In the genomic region with DNA sequence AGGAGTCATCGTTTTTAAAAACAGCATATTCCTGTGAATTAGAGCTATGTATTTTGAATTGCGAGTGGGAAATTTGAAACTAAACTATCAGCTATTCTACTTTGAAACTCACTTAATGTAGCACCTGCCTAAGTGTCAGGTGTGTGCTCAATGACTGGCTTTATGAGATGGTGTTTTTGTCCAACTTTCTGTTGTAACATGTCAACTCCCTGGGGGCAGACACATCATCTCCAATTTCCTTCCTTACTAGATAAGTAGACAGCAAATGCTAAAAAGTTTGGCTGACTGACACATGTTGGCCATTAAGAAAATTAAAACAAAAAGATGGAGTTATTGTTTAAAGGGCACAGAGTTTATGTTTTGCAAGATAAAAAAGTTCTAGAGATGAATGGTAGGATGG, we compare ENCODE assay signal across 14 cellular contexts.
"Had no signal": no experiment of that assay in that cellular context is flagged by ENCODE, and none has a peak within 500 bp of the region (broad histone marks: within the 10 kb centered on the region; RNA-seq: fewer than 3 reads in every experiment).

No MANE protein-coding gene starts in this region.

- H3K27me3 Mint-ChIP-seq: activated naive CD8-positive, alpha-beta T cell; activated T-cell treated with anti-CD3 and anti-CD28 coated beads, Interleukin-2, amount 50 U/mL, for 24 hours; naive thymus-derived CD4-positive, alpha-beta T cell; stimulated activated naive CD8-positive, alpha-beta T cell treated with anti-CD3 and anti-CD28 coated beads, Interleukin-15, amount 100 ng/mL, for 72 hours had no signal

- H3K4me3 Mint-ChIP-seq: activated naive CD8-positive, alpha-beta T cell; activated T-cell treated with anti-CD3 and anti-CD28 coated beads, Interleukin-2, amount 50 U/mL, for 24 hours; naive thymus-derived CD4-positive, alpha-beta T cell; stimulated activated naive CD8-positive, alpha-beta T cell treated with anti-CD3 and anti-CD28 coated beads, Interleukin-15, amount 100 ng/mL, for 72 hours had no signal

- H3K27ac Mint-ChIP-seq: activated naive CD8-positive, alpha-beta T cell; activated T-cell treated with anti-CD3 and anti-CD28 coated beads, Interleukin-2, amount 50 U/mL, for 24 hours; stimulated activated naive CD8-positive, alpha-beta T cell treated with anti-CD3 and anti-CD28 coated beads, Interleukin-15, amount 100 ng/mL, for 72 hours had no signal

- ATAC-seq: heart left ventricle; naive thymus-derived CD4-positive, alpha-beta T cell; stimulated activated naive CD8-positive, alpha-beta T cell treated with anti-CD3 and anti-CD28 coated beads, Interleukin-15, amount 100 ng/mL, for 72 hours had no signal

- H3K27ac ChIP-seq: brain microvascular endothelial cell, esophagus squamous epithelium, heart left ventricle, neutrophil, thoracic aorta had no signal

- H3K9me3 Mint-ChIP-seq: activated T-cell treated with anti-CD3 and anti-CD28 coated beads, Interleukin-2, amount 50 U/mL, for 24 hours; stimulated activated naive CD8-positive, alpha-beta T cell treated with anti-CD3 and anti-CD28 coated beads, Interleukin-15, amount 100 ng/mL, for 72 hours had no signal

- DNase-seq: activated CD4-positive, alpha-beta T cell treated with anti-CD3 and anti-CD28 coated beads, Interleukin-2, amount 50 U/mL, for 1 hour; activated gamma-delta T cell; activated T-cell treated with anti-CD3 and anti-CD28 coated beads, Interleukin-2, amount 50 U/mL, for 24 hours; brain microvascular endothelial cell; esophagus squamous epithelium; foreskin melanocyte; heart left ventricle; naive thymus-derived CD4-positive, alpha-beta T cell; retina; stimulated activated CD4-positive, alpha-beta T cell treated with anti-CD3 and anti-CD28 coated beads, Interleukin-4, amount 100 ng/mL, for 24 hours; stimulated activated naive CD8-positive, alpha-beta T cell treated with anti-CD3 and anti-CD28 coated beads, Interleukin-15, amount 100 ng/mL, for 72 hours had no signal

- H3K36me3 Mint-ChIP-seq: activated naive CD8-positive, alpha-beta T cell; naive thymus-derived CD4-positive, alpha-beta T cell had no signal

- H3K4me1 ChIP-seq: heart left ventricle had no signal

- H3K4me1 Mint-ChIP-seq: naive thymus-derived CD4-positive, alpha-beta T cell; stimulated activated naive CD8-positive, alpha-beta T cell treated with anti-CD3 and anti-CD28 coated beads, Interleukin-15, amount 100 ng/mL, for 72 hours had no signal

- H3K27me3 ChIP-seq: brain microvascular endothelial cell, esophagus squamous epithelium, heart left ventricle, neutrophil had no signal
